In genomic region chr7:48246073-48246472, GRCh38 we compare ENCODE assay signal across 10 cellular contexts.
DNase-seq lines count a peak whose midpoint lies in the region; ATAC-seq, FAIRE-seq and TF ChIP-seq lines count a peak whose summit lies in the region.
"Had no signal": no experiment of that assay in that cellular context is flagged by ENCODE, and none has a peak within 500 bp of the region (broad histone marks: within the 10 kb centered on the region; RNA-seq: fewer than 3 reads in every experiment).

No MANE protein-coding gene starts in this region.

- no peak overlapping the region for H3K9ac ChIP-seq in kidney (ENCODE audit: low read length in 2 of 2)

- ATAC-seq in GM18499 (IDR thresholded peaks at IDR 0.05; ENCODE audit: insufficient read depth, unreplicated experiment) = peak; percentile 49
- peak; percentile 80 for ATAC-seq in GM21529 (IDR thresholded peaks at IDR 0.05; ENCODE audit: unreplicated experiment)
- peak; percentile 77 for ATAC-seq in HG03442 (IDR thresholded peaks at IDR 0.05; ENCODE audit: unreplicated experiment)
- ATAC-seq: activated T-cell treated with anti-CD3 and anti-CD28 coated beads, Interleukin-2, amount 50 U/mL, for 4 hours; CD8-positive, alpha-beta T cell had no signal

- H3K4me3 ChIP-seq in fibroblast of pulmonary artery (replicated peaks; ENCODE audit: low read depth, low read length) (no peak overlapping the region), kidney (ENCODE audit: low read length in 2 of 2) (no peak overlapping the region), vagina (no peak overlapping the region)

- no peak for FAIRE-seq in kidney (lab: Jason Lieb, UNC)

- H3K27ac ChIP-seq in kidney (ENCODE audit: low read depth in 2 of 2, low read length in 2 of 2) (no peak overlapping the region), vagina (no peak overlapping the region)

- H3K36me3 ChIP-seq in kidney (ENCODE audit: control insufficient read depth in 1 of 2, insufficient read depth in 2 of 2, low read length in 2 of 2) = no peaks in the 10 kb centered on the region
- no peaks in the 10 kb centered on the region for H3K36me3 ChIP-seq in vagina

- no peak for TF ChIP-seq POLR2A in vagina (IDR thresholded peaks at IDR 0.05)

- intact Hi-C loops in kidney (cut with DNase I) = no loop called here
- intact Hi-C loops in vagina (cut with DNase I) = no loop called here

- TF ChIP-seq CTCF in fibroblast of pulmonary artery (IDR thresholded peaks at IDR 0.05; ENCODE audit: low read length, missing control alignments) (no peak), kidney (IDR thresholded peaks at IDR 0.05; ENCODE audit: borderline replicate concordance, extremely low read depth, insufficient read depth) (no peak), vagina (IDR thresholded peaks at IDR 0.05) (no peak)

- H3K27me3 ChIP-seq in vagina = no peaks in the 10 kb centered on the region

- H3K4me1 ChIP-seq in kidney (ENCODE audit: control insufficient read depth in 1 of 2, insufficient read depth in 1 of 2, low read depth in 1 of 2, low read length in 2 of 2) (no peaks in the 10 kb centered on the region), vagina (no peaks in the 10 kb centered on the region)

- DNase-seq in fibroblast of pulmonary artery (ENCODE audit: low read depth) (peak; percentile 10), SK-N-DZ (ENCODE audit: low spot score) (no peak), kidney (no peak), vagina (ENCODE audit: extremely low spot score in 2 of 2) (no peak)
- no peak for DNase-seq in stimulated activated CD4-positive, alpha-beta T cell treated with anti-CD3 and anti-CD28 coated beads, Interleukin-2, amount 100 ng/mL, for 24 hours
- DNase-seq: activated T-cell treated with anti-CD3 and anti-CD28 coated beads, Interleukin-2, amount 50 U/mL, for 4 hours; CD8-positive, alpha-beta T cell had no signal

- H3K9me3 ChIP-seq in kidney (ENCODE audit: control insufficient read depth in 1 of 2, low read length in 2 of 2) = no peaks in the 10 kb centered on the region
- no peaks in the 10 kb centered on the region for H3K9me3 ChIP-seq in vagina
